In the genomic region with DNA sequence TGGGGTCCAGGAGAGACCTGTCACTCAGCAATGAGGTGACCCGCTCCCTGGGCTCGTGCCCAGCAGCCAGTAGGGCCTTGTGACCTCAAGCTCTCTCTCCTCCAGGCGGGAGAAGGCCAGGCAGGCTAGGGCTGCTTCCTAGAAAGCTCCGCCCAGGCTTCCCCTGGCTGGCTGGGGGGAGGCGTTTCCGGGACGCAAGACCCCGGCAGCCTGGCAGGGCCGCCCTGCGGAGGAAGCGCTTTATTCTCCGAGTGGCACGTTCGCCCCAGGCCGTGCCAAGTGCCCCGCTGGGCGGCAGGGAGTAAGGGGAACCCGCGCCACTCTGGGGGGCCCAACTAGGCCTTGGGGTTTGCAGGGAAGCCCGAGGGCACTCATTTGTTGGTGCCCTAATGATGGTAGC, we compare ENCODE assay signal across 1 cellular context.
TF ChIP-seq lines count a peak whose summit lies in the region.

No MANE protein-coding gene starts in this region.

TF ChIP-seq in GM23338, 12 proteins besides CTCF, POLR2A, EP300 and RAD21 (continued from another document):
- TF ChIP-seq, protein P1, sequence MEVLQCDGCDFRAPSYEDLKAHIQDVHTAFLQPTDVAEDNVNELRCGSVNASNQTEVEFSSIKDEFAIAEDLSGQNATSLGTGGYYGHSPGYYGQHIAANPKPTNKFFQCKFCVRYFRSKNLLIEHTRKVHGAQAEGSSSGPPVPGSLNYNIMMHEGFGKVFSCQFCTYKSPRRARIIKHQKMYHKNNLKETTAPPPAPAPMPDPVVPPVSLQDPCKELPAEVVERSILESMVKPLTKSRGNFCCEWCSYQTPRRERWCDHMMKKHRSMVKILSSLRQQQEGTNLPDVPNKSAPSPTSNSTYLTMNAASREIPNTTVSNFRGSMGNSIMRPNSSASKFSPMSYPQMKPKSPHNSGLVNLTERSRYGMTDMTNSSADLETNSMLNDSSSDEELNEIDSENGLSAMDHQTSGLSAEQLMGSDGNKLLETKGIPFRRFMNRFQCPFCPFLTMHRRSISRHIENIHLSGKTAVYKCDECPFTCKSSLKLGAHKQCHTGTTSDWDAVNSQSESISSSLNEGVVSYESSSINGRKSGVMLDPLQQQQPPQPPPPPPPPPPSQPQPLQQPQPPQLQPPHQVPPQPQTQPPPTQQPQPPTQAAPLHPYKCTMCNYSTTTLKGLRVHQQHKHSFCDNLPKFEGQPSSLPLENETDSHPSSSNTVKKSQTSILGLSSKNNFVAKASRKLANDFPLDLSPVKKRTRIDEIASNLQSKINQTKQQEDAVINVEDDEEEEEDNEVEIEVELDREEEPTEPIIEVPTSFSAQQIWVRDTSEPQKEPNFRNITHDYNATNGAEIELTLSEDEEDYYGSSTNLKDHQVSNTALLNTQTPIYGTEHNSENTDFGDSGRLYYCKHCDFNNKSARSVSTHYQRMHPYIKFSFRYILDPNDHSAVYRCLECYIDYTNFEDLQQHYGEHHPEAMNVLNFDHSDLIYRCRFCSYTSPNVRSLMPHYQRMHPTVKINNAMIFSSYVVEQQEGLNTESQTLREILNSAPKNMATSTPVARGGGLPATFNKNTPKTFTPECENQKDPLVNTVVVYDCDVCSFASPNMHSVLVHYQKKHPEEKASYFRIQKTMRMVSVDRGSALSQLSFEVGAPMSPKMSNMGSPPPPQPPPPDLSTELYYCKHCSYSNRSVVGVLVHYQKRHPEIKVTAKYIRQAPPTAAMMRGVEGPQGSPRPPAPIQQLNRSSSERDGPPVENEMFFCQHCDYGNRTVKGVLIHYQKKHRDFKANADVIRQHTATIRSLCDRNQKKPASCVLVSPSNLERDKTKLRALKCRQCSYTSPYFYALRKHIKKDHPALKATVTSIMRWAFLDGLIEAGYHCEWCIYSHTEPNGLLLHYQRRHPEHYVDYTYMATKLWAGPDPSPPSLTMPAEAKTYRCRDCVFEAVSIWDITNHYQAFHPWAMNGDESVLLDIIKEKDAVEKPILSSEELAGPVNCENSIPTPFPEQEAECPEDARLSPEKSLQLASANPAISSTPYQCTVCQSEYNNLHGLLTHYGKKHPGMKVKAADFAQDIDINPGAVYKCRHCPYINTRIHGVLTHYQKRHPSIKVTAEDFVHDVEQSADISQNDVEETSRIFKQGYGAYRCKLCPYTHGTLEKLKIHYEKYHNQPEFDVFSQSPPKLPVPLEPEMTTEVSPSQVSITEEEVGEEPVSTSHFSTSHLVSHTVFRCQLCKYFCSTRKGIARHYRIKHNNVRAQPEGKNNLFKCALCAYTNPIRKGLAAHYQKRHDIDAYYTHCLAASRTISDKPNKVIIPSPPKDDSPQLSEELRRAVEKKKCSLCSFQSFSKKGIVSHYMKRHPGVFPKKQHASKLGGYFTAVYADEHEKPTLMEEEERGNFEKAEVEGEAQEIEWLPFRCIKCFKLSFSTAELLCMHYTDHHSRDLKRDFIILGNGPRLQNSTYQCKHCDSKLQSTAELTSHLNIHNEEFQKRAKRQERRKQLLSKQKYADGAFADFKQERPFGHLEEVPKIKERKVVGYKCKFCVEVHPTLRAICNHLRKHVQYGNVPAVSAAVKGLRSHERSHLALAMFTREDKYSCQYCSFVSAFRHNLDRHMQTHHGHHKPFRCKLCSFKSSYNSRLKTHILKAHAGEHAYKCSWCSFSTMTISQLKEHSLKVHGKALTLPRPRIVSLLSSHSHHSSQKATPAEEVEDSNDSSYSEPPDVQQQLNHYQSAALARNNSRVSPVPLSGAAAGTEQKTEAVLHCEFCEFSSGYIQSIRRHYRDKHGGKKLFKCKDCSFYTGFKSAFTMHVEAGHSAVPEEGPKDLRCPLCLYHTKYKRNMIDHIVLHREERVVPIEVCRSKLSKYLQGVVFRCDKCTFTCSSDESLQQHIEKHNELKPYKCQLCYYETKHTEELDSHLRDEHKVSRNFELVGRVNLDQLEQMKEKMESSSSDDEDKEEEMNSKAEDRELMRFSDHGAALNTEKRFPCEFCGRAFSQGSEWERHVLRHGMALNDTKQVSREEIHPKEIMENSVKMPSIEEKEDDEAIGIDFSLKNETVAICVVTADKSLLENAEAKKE (CRISPR knock-in tag; IDR thresholded peaks at IDR 0.05) = no peak
